In the genomic region with DNA sequence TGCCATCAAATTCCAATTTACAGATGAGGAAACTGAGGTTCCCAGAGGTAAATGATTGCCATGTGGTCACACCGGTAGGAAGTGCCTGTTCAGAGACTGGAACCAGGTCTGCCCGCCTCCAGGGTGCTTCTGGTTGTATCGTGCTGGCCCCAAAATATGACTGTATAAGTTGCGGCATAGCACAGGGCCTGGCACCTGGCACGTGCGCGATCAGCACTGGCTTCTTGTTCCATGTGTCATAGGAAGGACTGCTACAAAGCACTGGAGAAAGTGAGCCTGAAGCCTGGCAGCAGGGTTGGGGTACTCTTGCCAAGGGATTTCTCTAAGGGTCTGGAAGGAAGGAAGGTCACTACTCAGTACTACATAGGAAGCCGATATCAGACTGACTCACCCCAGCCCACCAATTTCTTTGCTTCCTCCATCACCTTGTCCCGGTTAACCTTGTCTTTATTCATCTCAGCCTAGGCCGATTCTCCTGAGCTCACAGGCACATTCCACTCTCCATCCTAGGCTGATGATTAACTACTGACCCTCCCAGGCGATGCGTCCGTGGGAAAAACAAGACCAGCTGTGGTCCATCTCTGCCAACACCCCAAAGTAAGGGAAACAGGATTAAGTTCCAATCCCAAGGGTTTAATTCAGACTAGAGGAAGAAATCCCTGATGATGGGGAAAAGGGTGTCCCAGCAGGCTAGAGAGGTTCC, we compare ENCODE assay signal across 1 cellular context.
TF ChIP-seq lines count a peak whose summit lies in the region.

No MANE protein-coding gene starts in this region.

TF ChIP-seq in WTC11, 78 proteins besides CTCF, POLR2A, EP300 and RAD21 (continued from another document):
- TF ChIP-seq, protein P1, sequence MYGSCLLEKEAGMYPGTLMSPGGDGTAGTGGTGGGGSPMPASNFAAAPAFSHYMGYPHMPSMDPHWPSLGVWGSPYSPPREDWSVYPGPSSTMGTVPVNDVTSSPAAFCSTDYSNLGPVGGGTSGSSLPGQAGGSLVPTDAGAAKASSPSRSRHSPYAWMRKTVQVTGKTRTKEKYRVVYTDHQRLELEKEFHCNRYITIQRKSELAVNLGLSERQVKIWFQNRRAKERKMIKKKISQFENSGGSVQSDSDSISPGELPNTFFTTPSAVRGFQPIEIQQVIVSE (CRISPR knock-in tag; IDR thresholded peaks at IDR 0.05; ENCODE audit: borderline replicate concordance), result no peak
- TF ChIP-seq, protein P2, sequence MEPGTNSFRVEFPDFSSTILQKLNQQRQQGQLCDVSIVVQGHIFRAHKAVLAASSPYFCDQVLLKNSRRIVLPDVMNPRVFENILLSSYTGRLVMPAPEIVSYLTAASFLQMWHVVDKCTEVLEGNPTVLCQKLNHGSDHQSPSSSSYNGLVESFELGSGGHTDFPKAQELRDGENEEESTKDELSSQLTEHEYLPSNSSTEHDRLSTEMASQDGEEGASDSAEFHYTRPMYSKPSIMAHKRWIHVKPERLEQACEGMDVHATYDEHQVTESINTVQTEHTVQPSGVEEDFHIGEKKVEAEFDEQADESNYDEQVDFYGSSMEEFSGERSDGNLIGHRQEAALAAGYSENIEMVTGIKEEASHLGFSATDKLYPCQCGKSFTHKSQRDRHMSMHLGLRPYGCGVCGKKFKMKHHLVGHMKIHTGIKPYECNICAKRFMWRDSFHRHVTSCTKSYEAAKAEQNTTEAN (CRISPR knock-in tag; IDR thresholded peaks at IDR 0.05), result no peak
- TF ChIP-seq TP53 (CRISPR knock-in tag; IDR thresholded peaks at IDR 0.05) (no peak), ESRRA (CRISPR knock-in tag; IDR thresholded peaks at IDR 0.05; ENCODE audit: borderline replicate concordance) (no peak), CBFB (CRISPR knock-in tag; IDR thresholded peaks at IDR 0.05; ENCODE audit: low read depth) (no peak), NR2C2 (CRISPR knock-in tag; IDR thresholded peaks at IDR 0.05) (no peak), MXD4 (CRISPR knock-in tag; IDR thresholded peaks at IDR 0.05; ENCODE audit: borderline replicate concordance) (no peak)
- TF ChIP-seq, protein P3, sequence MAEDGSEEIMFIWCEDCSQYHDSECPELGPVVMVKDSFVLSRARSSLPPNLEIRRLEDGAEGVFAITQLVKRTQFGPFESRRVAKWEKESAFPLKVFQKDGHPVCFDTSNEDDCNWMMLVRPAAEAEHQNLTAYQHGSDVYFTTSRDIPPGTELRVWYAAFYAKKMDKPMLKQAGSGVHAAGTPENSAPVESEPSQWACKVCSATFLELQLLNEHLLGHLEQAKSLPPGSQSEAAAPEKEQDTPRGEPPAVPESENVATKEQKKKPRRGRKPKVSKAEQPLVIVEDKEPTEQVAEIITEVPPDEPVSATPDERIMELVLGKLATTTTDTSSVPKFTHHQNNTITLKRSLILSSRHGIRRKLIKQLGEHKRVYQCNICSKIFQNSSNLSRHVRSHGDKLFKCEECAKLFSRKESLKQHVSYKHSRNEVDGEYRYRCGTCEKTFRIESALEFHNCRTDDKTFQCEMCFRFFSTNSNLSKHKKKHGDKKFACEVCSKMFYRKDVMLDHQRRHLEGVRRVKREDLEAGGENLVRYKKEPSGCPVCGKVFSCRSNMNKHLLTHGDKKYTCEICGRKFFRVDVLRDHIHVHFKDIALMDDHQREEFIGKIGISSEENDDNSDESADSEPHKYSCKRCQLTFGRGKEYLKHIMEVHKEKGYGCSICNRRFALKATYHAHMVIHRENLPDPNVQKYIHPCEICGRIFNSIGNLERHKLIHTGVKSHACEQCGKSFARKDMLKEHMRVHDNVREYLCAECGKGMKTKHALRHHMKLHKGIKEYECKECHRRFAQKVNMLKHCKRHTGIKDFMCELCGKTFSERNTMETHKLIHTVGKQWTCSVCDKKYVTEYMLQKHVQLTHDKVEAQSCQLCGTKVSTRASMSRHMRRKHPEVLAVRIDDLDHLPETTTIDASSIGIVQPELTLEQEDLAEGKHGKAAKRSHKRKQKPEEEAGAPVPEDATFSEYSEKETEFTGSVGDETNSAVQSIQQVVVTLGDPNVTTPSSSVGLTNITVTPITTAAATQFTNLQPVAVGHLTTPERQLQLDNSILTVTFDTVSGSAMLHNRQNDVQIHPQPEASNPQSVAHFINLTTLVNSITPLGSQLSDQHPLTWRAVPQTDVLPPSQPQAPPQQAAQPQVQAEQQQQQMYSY (CRISPR knock-in tag; IDR thresholded peaks at IDR 0.05), result no peak
- TF ChIP-seq, protein P4, sequence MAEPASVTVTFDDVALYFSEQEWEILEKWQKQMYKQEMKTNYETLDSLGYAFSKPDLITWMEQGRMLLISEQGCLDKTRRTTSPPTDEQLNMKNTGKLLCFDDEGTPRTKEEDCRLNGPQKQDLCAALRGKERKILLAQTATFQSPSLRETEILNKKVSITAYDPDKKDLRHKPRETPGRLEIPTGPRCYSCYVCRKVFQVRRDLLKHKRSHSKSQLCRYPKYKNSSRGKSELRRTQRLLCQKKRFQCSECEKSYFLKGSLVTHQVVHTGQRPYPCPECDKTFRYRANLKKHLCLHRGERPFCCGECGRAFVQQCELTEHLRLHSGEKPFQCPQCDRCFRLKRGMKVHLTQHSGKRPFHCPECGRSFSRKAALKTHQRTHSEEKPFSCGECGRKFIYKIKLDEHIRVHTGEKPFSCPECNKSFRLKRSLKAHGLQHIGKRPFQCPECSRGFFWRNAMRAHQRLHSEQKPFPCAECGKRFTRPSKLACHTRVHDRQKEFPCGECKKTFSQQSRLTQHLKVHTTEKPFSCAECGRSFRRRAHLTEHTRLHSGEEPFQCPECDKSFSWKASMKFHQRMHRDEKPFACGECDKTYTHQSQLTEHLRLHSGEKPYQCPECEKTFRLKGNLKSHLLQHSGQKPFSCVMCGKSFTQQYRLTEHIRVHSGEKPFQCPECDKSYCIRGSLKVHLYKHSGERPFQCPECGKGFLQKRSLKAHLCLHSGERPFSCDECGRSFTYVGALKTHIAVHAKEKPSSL (CRISPR knock-in tag; conservative IDR thresholded peaks at IDR 0.05), result no peak
